Comparison of ENCODE assay signal across 1 cellular context in genomic region chr22:28741758-28742561, GRCh38.
TF ChIP-seq lines count a peak whose summit lies in the region.

Gene CHEK2 (minus strand): TSS chr22:28741820. CDS start chr22:28734721, 7,099 bp downstream.
Gene HSCB (plus strand): TSS chr22:28742039. CDS start chr22:28742096, 57 bp downstream.

TF ChIP-seq in K562, 482 proteins besides CTCF, POLR2A, EP300 and RAD21 (continued from another document):
- no peak for TF ChIP-seq SRSF3 (IDR thresholded peaks at IDR 0.05; ENCODE audit: insufficient read depth, low read length)
- TF ChIP-seq GATAD2B (IDR thresholded peaks at IDR 0.05; ENCODE audit: borderline replicate concordance) = no peak
- no peak for TF ChIP-seq SLC30A9 (CRISPR knock-in tag; IDR thresholded peaks at IDR 0.05)
- no peak for TF ChIP-seq MIER1 (IDR thresholded peaks at IDR 0.05; ENCODE audit: low read depth)
- no peak for TF ChIP-seq BRD9 (IDR thresholded peaks at IDR 0.05; ENCODE audit: low read depth, partially characterized antibody)
- peak; percentile 92 for TF ChIP-seq TBP (optimal IDR thresholded peaks at IDR 0.05; ENCODE audit: low read depth, low read length)
- TF ChIP-seq MTA2 (IDR thresholded peaks at IDR 0.05; ENCODE audit: low read depth) = no peak
- no peak for TF ChIP-seq GTF2B (IDR thresholded peaks at IDR 0.05; ENCODE audit: extremely low read depth, insufficient read length)
- TF ChIP-seq ZEB2 (IDR thresholded peaks at IDR 0.05) = peak; percentile 89
- TF ChIP-seq POLR2H (tag; IDR thresholded peaks at IDR 0.05; ENCODE audit: low read depth) = no peak
- TF ChIP-seq MCM7 (IDR thresholded peaks at IDR 0.05) = no peak
- TF ChIP-seq CREB3 (tag; conservative IDR thresholded peaks at IDR 0.05; ENCODE audit: low read depth) = no peak
- TF ChIP-seq PYGO2 (tag; IDR thresholded peaks at IDR 0.05) = no peak
- no peak for TF ChIP-seq ZFP30 (CRISPR knock-in tag; IDR thresholded peaks at IDR 0.05; ENCODE audit: borderline replicate concordance)
- no peak for TF ChIP-seq SAP30 (IDR thresholded peaks at IDR 0.05; ENCODE audit: borderline replicate concordance, insufficient read depth, low read depth, low read length, poor library complexity, severe bottlenecking)
- TF ChIP-seq RFX1 (IDR thresholded peaks at IDR 0.05) = no peak
- TF ChIP-seq HINFP (tag; conservative IDR thresholded peaks at IDR 0.05; ENCODE audit: low read depth) = no peak
- no peak for TF ChIP-seq BCLAF1 (IDR thresholded peaks at IDR 0.05; ENCODE audit: borderline replicate concordance in 1 of 2, control insufficient read depth in 1 of 2, low read depth in 2 of 2, low read length in 1 of 2)
- no peak for TF ChIP-seq CGGBP1 (CRISPR knock-in tag; IDR thresholded peaks at IDR 0.05)
- no peak for TF ChIP-seq TSHZ1 (CRISPR knock-in tag; IDR thresholded peaks at IDR 0.05)
- TF ChIP-seq ZFP36 (IDR thresholded peaks at IDR 0.05; ENCODE audit: low read depth, low read length, partially characterized antibody) = no peak
- TF ChIP-seq SAFB (IDR thresholded peaks at IDR 0.05; ENCODE audit: borderline replicate concordance, low read depth, low read length) = peak; percentile 64; the same call in 1 of the 2 replicates
- no peak for TF ChIP-seq CUX1 (CRISPR knock-in tag; IDR thresholded peaks at IDR 0.05)
- no peak for TF ChIP-seq ZBTB2 (IDR thresholded peaks at IDR 0.05)
- TF ChIP-seq ZNF12 (CRISPR knock-in tag; IDR thresholded peaks at IDR 0.05) = no peak
- TF ChIP-seq TEAD4 (IDR thresholded peaks at IDR 0.05; ENCODE audit: low read length) = peak; percentile 27; the same call in 1 of the 2 replicates
- no peak for TF ChIP-seq TEAD4 (CRISPR knock-in tag; IDR thresholded peaks at IDR 0.05; ENCODE audit: borderline replicate concordance)
- 0 out of 2 replicates have a peak, but pooled peaks have one; percentile 24 for TF ChIP-seq ETV1 (tag; conservative IDR thresholded peaks at IDR 0.05; ENCODE audit: low read depth)
- no peak for TF ChIP-seq MBD1 (CRISPR knock-in tag; IDR thresholded peaks at IDR 0.05)
